16 cellular contexts compared by ENCODE assay signal in genomic region chr3:57818772-57819171, GRCh38.
DNase-seq lines count a peak whose midpoint lies in the region; ATAC-seq, FAIRE-seq and TF ChIP-seq lines count a peak whose summit lies in the region.
"Had no signal": no experiment of that assay in that cellular context is flagged by ENCODE, and none has a peak within 500 bp of the region (broad histone marks: within the 10 kb centered on the region; RNA-seq: fewer than 3 reads in every experiment).

No MANE protein-coding gene starts in this region.

- H3K9ac ChIP-seq in GM23248 (no peak overlapping the region), endothelial cell of umbilical vein (replicated peaks; ENCODE audit: extremely low read depth, insufficient read depth, low read length) (no peak overlapping the region)

- DNase-seq in activated T-cell treated with anti-CD3 and anti-CD28 coated beads, Interleukin-2, amount 50 U/mL, for 4 hours, result no peak
- DNase-seq in activated T-cell treated with anti-CD3 and anti-CD28 coated beads, Interleukin-2, amount 50 U/mL, for 48 hours, result no peak
- peak; percentile 10 for DNase-seq in GM23248
- no peak for DNase-seq in endothelial cell of umbilical vein (ENCODE audit: low read depth, low spot score)
- DNase-seq in uterus, result no peak
- DNase-seq in inferior parietal cortex (ENCODE audit: extremely low spot score), result no peak
- DNase-seq: C1 segment of cervical spinal cord; Calu3; CD4-positive, alpha-beta T cell; DMS 273 treated with DMSO at 0.1 percent for 48 hours; GOT3; H9 had no signal

- POLR2A ChIA-PET in endothelial cell of umbilical vein (lab: Charles Lee), result no interaction called here

- H2AFZ ChIP-seq in GM23248 (no peak overlapping the region), endothelial cell of umbilical vein (ENCODE audit: low read depth, low read length) (no peak overlapping the region)

- H3K27ac ChIP-seq in GM23248, result no peak overlapping the region
- no peak overlapping the region for H3K27ac ChIP-seq in endothelial cell of umbilical vein (ENCODE audit: insufficient read depth, low read depth, low read length)
- H3K27ac ChIP-seq in uterus, result no peak overlapping the region

- dilution Hi-C loops in endothelial cell of umbilical vein (cut with MboI; ENCODE audit: extremely low pct_ligation_motif_present, low sequenced_read_pairs), result no loop called here

- peaks cover 43% of the 10 kb centered on the region for H3K4me1 Mint-ChIP-seq in activated T-cell treated with anti-CD3 and anti-CD28 coated beads, Interleukin-2, amount 50 U/mL, for 4 hours (ENCODE audit: low read depth)

- FAIRE-seq in endothelial cell of umbilical vein (lab: Jason Lieb, UNC), result peak; percentile 35
- FAIRE-seq: GM12878 had no signal

- H3K36me3 Mint-ChIP-seq in activated T-cell treated with anti-CD3 and anti-CD28 coated beads, Interleukin-2, amount 50 U/mL, for 4 hours (ENCODE audit: insufficient read depth), result peaks cover 4% of the 10 kb centered on the region

- H3K27me3 Mint-ChIP-seq in activated T-cell treated with anti-CD3 and anti-CD28 coated beads, Interleukin-2, amount 50 U/mL, for 4 hours (ENCODE audit: low read depth), result no peaks in the 10 kb centered on the region
- H3K27me3 Mint-ChIP-seq: B cell; CD4-positive, alpha-beta T cell; IgD-negative memory B cell had no signal

- no peaks in the 10 kb centered on the region for H3K9me2 ChIP-seq in GM23248 (ENCODE audit: insufficient read depth)

- H3K27me3 ChIP-seq in GM23248 (replicated peaks; ENCODE audit: insufficient read depth), result no peaks in the 10 kb centered on the region
- H3K27me3 ChIP-seq in endothelial cell of umbilical vein (ENCODE audit: control insufficient read depth in 2 of 2, insufficient read depth in 2 of 2, low read length in 2 of 2), result no peaks in the 10 kb centered on the region
- no peaks in the 10 kb centered on the region for H3K27me3 ChIP-seq in uterus

- H3K36me3 ChIP-seq in GM23248 (ENCODE audit: low read depth), result no peaks in the 10 kb centered on the region
- H3K36me3 ChIP-seq in endothelial cell of umbilical vein (ENCODE audit: control insufficient read depth in 2 of 2, extremely low read depth in 1 of 2, insufficient read depth in 2 of 2, low read length in 2 of 2), result no peaks in the 10 kb centered on the region
- H3K36me3 ChIP-seq in uterus, result no peaks in the 10 kb centered on the region

- peaks cover 3% of the 10 kb centered on the region; the same call in 1 of the 2 replicates for H3F3A ChIP-seq in GM23248 (ENCODE audit: insufficient read depth)

- H3K79me2 ChIP-seq in GM23248 (ENCODE audit: insufficient read depth) (peaks cover 92% of the 10 kb centered on the region), endothelial cell of umbilical vein (ENCODE audit: control insufficient read depth, insufficient read depth, low read length) (peaks cover 28% of the 10 kb centered on the region)

- in situ Hi-C loops in GM23248 (cut with MboI), result no loop called here

- peaks cover 22% of the 10 kb centered on the region; the same call in 1 of the 2 replicates for H4K20me1 ChIP-seq in GM23248 (ENCODE audit: insufficient read depth)
- H4K20me1 ChIP-seq in endothelial cell of umbilical vein (replicated peaks; ENCODE audit: control insufficient read depth, extremely low read depth, insufficient read depth, low read length), result peaks cover 2% of the 10 kb centered on the region

- CTCF ChIA-PET in endothelial cell of umbilical vein (lab: Charles Lee), result no interaction called here

- H3K4me1 ChIP-seq in GM23248 (ENCODE audit: insufficient read depth) (peaks cover 17% of the 10 kb centered on the region), endothelial cell of umbilical vein (ENCODE audit: control insufficient read depth, extremely low read depth, insufficient read depth, low read length) (no peaks in the 10 kb centered on the region), uterus (no peaks in the 10 kb centered on the region)

- BruUV-seq in endothelial cell of umbilical vein (replicated peaks; lab: Mats Ljungman, UMichigan), result no TSS peak

- H3K9me3 Mint-ChIP-seq in activated T-cell treated with anti-CD3 and anti-CD28 coated beads, Interleukin-2, amount 50 U/mL, for 4 hours, result no peaks in the 10 kb centered on the region
- H3K9me3 Mint-ChIP-seq: CD4-positive, alpha-beta T cell; H9; IgD-negative memory B cell had no signal

- no peaks in the 10 kb centered on the region for H3K9me3 ChIP-seq in GM23248 (ENCODE audit: low read depth)
- no peaks in the 10 kb centered on the region for H3K9me3 ChIP-seq in endothelial cell of umbilical vein (replicated peaks; ENCODE audit: control insufficient read depth, insufficient read depth, low read length)
- H3K9me3 ChIP-seq in uterus, result no peaks in the 10 kb centered on the region

- no peak overlapping the region for H3K4me3 ChIP-seq in GM23248
- H3K4me3 ChIP-seq in endothelial cell of umbilical vein (replicated peaks in 1 of 3; ENCODE audit: insufficient read depth in 1 of 3, low read depth in 1 of 3, low read length in 3 of 3), result no peak overlapping the region
- H3K4me3 ChIP-seq in uterus, result no peak overlapping the region
- H3K4me3 ChIP-seq: GM12878 had no signal

- peaks cover 2% of the 10 kb centered on the region for H3K9me1 ChIP-seq in endothelial cell of umbilical vein (replicated peaks; ENCODE audit: control insufficient read depth, extremely low read depth, insufficient read depth, low read length)

- intact Hi-C loops in endothelial cell of umbilical vein (cut with micrococcal nuclease), result no loop called here
- intact Hi-C loops in uterus (cut with DNase I; ENCODE audit: low total_unique reads), result no loop called here

- TF ChIP-seq POLR2A in endothelial cell of umbilical vein (IDR thresholded peaks at IDR 0.05; ENCODE audit: low read depth, low read length), result no peak
- no peak for TF ChIP-seq POLR2A in uterus (IDR thresholded peaks at IDR 0.05)

- H3K4me2 ChIP-seq in GM23248 (ENCODE audit: unreplicated experiment), result no peak overlapping the region
- H3K4me2 ChIP-seq in endothelial cell of umbilical vein (ENCODE audit: insufficient read depth, low read length), result no peak overlapping the region

- ATAC-seq in activated T-cell treated with anti-CD3 and anti-CD28 coated beads, Interleukin-2, amount 50 U/mL, for 4 hours, result peak; percentile 35 to 53
- ATAC-seq in HG03469 (IDR thresholded peaks at IDR 0.05; ENCODE audit: unreplicated experiment), result no peak
- ATAC-seq: GM12878 had no signal

- H3K4me3 Mint-ChIP-seq in activated T-cell treated with anti-CD3 and anti-CD28 coated beads, Interleukin-2, amount 50 U/mL, for 4 hours, result no peak overlapping the region
- H3K4me3 Mint-ChIP-seq: B cell; CD4-positive, alpha-beta T cell; H9; IgD-negative memory B cell had no signal

- TF ChIP-seq CTCF in endothelial cell of umbilical vein (IDR thresholded peaks at IDR 0.05; ENCODE audit: extremely low read depth in 1 of 2, insufficient read depth in 1 of 2, low read depth in 1 of 2, low read length in 2 of 2) (no peak), uterus (IDR thresholded peaks at IDR 0.05) (no peak)

TF ChIP-seq in endothelial cell of umbilical vein, 7 proteins besides CTCF, POLR2A, EP300 and RAD21:
- TF ChIP-seq GATA2 (IDR thresholded peaks at IDR 0.05; ENCODE audit: insufficient read depth, insufficient read length, low read depth, low read length), result no peak
- TF ChIP-seq POLR2AphosphoS5 (IDR thresholded peaks at IDR 0.05; ENCODE audit: insufficient read depth, low read depth, low read length), result no peak
- TF ChIP-seq MAX (IDR thresholded peaks at IDR 0.05; ENCODE audit: insufficient read depth, insufficient read length), result no peak
- TF ChIP-seq MYC (IDR thresholded peaks at IDR 0.05; ENCODE audit: low read depth, low read length), result no peak
TF ChIP-seq in endothelial cell of umbilical vein: peak in this region for 0.
